14 cellular contexts compared by ENCODE assay signal in genomic region chr2:111185496-111186022, GRCh38.
A peak's percentile ranks its signal among the peaks of the same experiment; 100 is the strongest.
DNase-seq lines count a peak whose midpoint lies in the region; ATAC-seq and TF ChIP-seq lines count a peak whose summit lies in the region.
"Had no signal": no experiment of that assay in that cellular context is flagged by ENCODE, and none has a peak within 500 bp of the region (broad histone marks: within the 10 kb centered on the region; RNA-seq: fewer than 3 reads in every experiment).

No MANE protein-coding gene starts in this region.

- CTCF ChIA-PET in activated CD4-positive, alpha-beta T cell treated with anti-CD3 and anti-CD28 coated beads for 36 hours (lab: Charles Lee), result interaction anchor here (0.7 to 1.7 kb wide), 3 partner anchors 10 to 139 kb away, joined by 3 to 4 read pairs (median 4); no protein-coding TSS in a partner anchor

- no peaks in the 10 kb centered on the region for H3K9me3 Mint-ChIP-seq in activated T-cell treated with anti-CD3 and anti-CD28 coated beads, Interleukin-2, amount 50 U/mL, for 24 hours
- no peaks in the 10 kb centered on the region for H3K9me3 Mint-ChIP-seq in activated CD4-positive, alpha-beta T cell treated with anti-CD3 and anti-CD28 coated beads for 36 hours (ENCODE audit: low read depth)
- H3K9me3 Mint-ChIP-seq: mesothelial cell of epicardium had no signal

- H3K4me3 ChIP-seq in adrenal gland, result no peak overlapping the region
- H3K4me3 ChIP-seq in liver (ENCODE audit: low read depth in 1 of 3, low read length in 3 of 3), result no peak overlapping the region
- H3K4me3 ChIP-seq in upper lobe of left lung, result no peak overlapping the region
- H3K4me3 ChIP-seq: sigmoid colon, tibial nerve had no signal

- ATAC-seq in upper lobe of left lung (ENCODE audit: low FRiP score in 2 of 2), result peak; percentile 63 to 86
- ATAC-seq in activated CD4-positive, alpha-beta T cell treated with anti-CD3 and anti-CD28 coated beads for 36 hours, result no peak

- H3K27me3 Mint-ChIP-seq in activated T-cell treated with anti-CD3 and anti-CD28 coated beads, Interleukin-2, amount 50 U/mL, for 24 hours, result peaks cover 16% of the 10 kb centered on the region
- H3K27me3 Mint-ChIP-seq in activated CD4-positive, alpha-beta T cell treated with anti-CD3 and anti-CD28 coated beads for 36 hours, result peaks cover 11% of the 10 kb centered on the region

- 51 to 60% (median 53%) methylated on average over 5 to 9 of the region's 9 CpGs for WGBS in adrenal gland, 4 donors
- 30% methylated on average over 9 of the region's 9 CpGs for WGBS in liver
- 45 to 70% methylated on average over 9 of the region's 9 CpGs for WGBS in upper lobe of left lung, 2 donors

- H3K36me3 Mint-ChIP-seq in activated T-cell treated with anti-CD3 and anti-CD28 coated beads, Interleukin-2, amount 50 U/mL, for 24 hours (ENCODE audit: low read depth), result no peaks in the 10 kb centered on the region
- no peaks in the 10 kb centered on the region for H3K36me3 Mint-ChIP-seq in activated CD4-positive, alpha-beta T cell treated with anti-CD3 and anti-CD28 coated beads for 36 hours (ENCODE audit: low read depth)
- H3K36me3 Mint-ChIP-seq: mesothelial cell of epicardium had no signal

- peak in 2 of 4 donors; percentile 85 to 95 for TF ChIP-seq EP300 in upper lobe of left lung (IDR thresholded peaks at IDR 0.05)

- H3K27ac ChIP-seq in adrenal gland (peak overlapping the region in 1 of 5 donors; percentile 30), liver (ENCODE audit: low read depth in 1 of 2, low read length in 2 of 2) (no peak overlapping the region), upper lobe of left lung (peak overlapping the region in 3 of 4 donors; percentile 27 to 72 (median 70))
- H3K27ac ChIP-seq: sigmoid colon, tibial nerve had no signal

- intact Hi-C loops in adrenal gland (cut with DNase I), result no loop called here
- intact Hi-C loops in activated CD4-positive, alpha-beta T cell treated with anti-CD3 and anti-CD28 coated beads for 36 hours (cut with DNase I, micrococcal nuclease), result no loop called here

- H3K4me1 ChIP-seq in adrenal gland (replicated peaks in 1 of 2) (no peaks in the 10 kb centered on the region), liver (ENCODE audit: control insufficient read depth in 4 of 4, insufficient read depth in 4 of 4, low read length in 3 of 4) (peaks cover 0 to 16% (median 7%) of the 10 kb centered on the region in 4 donors), upper lobe of left lung (peaks cover 0 to 18% (median 8%) of the 10 kb centered on the region in 4 donors)
- H3K4me1 ChIP-seq: sigmoid colon had no signal

- no peak overlapping the region for H3K9ac ChIP-seq in liver (ENCODE audit: low read depth in 1 of 2, low read length in 2 of 2)

- H3K27me3 ChIP-seq in adrenal gland (no peaks in the 10 kb centered on the region), liver (ENCODE audit: control insufficient read depth in 4 of 4, insufficient read depth in 4 of 4, low read length in 3 of 4) (no peaks in the 10 kb centered on the region), upper lobe of left lung (no peaks in the 10 kb centered on the region)
- H3K27me3 ChIP-seq: sigmoid colon, tibial nerve had no signal

- no peak overlapping the region for H3K27ac Mint-ChIP-seq in activated T-cell treated with anti-CD3 and anti-CD28 coated beads, Interleukin-2, amount 50 U/mL, for 24 hours
- H3K27ac Mint-ChIP-seq in activated CD4-positive, alpha-beta T cell treated with anti-CD3 and anti-CD28 coated beads for 36 hours, result no peak overlapping the region
- H3K27ac Mint-ChIP-seq: mesothelial cell of epicardium had no signal

- no peak for TF ChIP-seq POLR2A in adrenal gland (IDR thresholded peaks at IDR 0.05)
- no peak for TF ChIP-seq POLR2A in upper lobe of left lung (IDR thresholded peaks at IDR 0.05)

- peak; percentile 37 for DNase-seq in activated CD8-positive, alpha-beta memory T cell treated with anti-CD3 and anti-CD28 coated beads for 24 hours
- DNase-seq in activated CD8-positive, alpha-beta memory T cell treated with anti-CD3 and anti-CD28 coated beads, Interleukin-2, amount 50 U/mL, for 48 hours, result no peak
- DNase-seq in adrenal gland, result peak in 6 of 7 donors; percentile 49 to 72 (median 68)
- DNase-seq in upper lobe of left lung, result peak; percentile 82 to 85
- DNase-seq in activated T-cell treated with anti-CD3 and anti-CD28 coated beads, Interleukin-2, amount 50 U/mL, for 24 hours, result no peak
- DNase-seq in activated CD4-positive, alpha-beta T cell treated with anti-CD3 and anti-CD28 coated beads for 1 hour, result no peak
- no peak for DNase-seq in activated CD4-positive, alpha-beta T cell treated with anti-CD3 and anti-CD28 coated beads for 36 hours
- DNase-seq: amniotic stem cell, HCEC 1CT, NCI-H1694 treated with DMSO at 0.1 percent for 48 hours, sigmoid colon had no signal

- no peak overlapping the region for H3K4me3 Mint-ChIP-seq in activated T-cell treated with anti-CD3 and anti-CD28 coated beads, Interleukin-2, amount 50 U/mL, for 24 hours
- no peak overlapping the region for H3K4me3 Mint-ChIP-seq in activated CD4-positive, alpha-beta T cell treated with anti-CD3 and anti-CD28 coated beads for 36 hours
- H3K4me3 Mint-ChIP-seq: mesothelial cell of epicardium had no signal

- H3K36me3 ChIP-seq in adrenal gland (replicated peaks in 1 of 2), result no peaks in the 10 kb centered on the region
- no peaks in the 10 kb centered on the region for H3K36me3 ChIP-seq in liver (ENCODE audit: control insufficient read depth in 4 of 4, insufficient read depth in 3 of 4, low read depth in 1 of 4, low read length in 3 of 4)
- H3K36me3 ChIP-seq in upper lobe of left lung, result no peaks in the 10 kb centered on the region
- H3K36me3 ChIP-seq: sigmoid colon, tibial nerve had no signal

- TF ChIP-seq CTCF in adrenal gland (IDR thresholded peaks at IDR 0.05), result no peak
- no peak for TF ChIP-seq CTCF in liver (IDR thresholded peaks at IDR 0.05; ENCODE audit: low read depth, low read length, missing input control)
- TF ChIP-seq CTCF in upper lobe of left lung (IDR thresholded peaks at IDR 0.05), result no peak

- no peaks in the 10 kb centered on the region for H3K4me1 Mint-ChIP-seq in activated T-cell treated with anti-CD3 and anti-CD28 coated beads, Interleukin-2, amount 50 U/mL, for 24 hours (ENCODE audit: low read depth)
- H3K4me1 Mint-ChIP-seq in activated CD4-positive, alpha-beta T cell treated with anti-CD3 and anti-CD28 coated beads for 36 hours, result no peaks in the 10 kb centered on the region

- H3K9me3 ChIP-seq in adrenal gland (replicated peaks in 1 of 3), result no peaks in the 10 kb centered on the region
- no peaks in the 10 kb centered on the region for H3K9me3 ChIP-seq in liver (ENCODE audit: control insufficient read depth in 4 of 4, low read length in 3 of 4)
- no peaks in the 10 kb centered on the region for H3K9me3 ChIP-seq in upper lobe of left lung
- H3K9me3 ChIP-seq: sigmoid colon, tibial nerve had no signal

- POLR2A ChIA-PET in activated CD4-positive, alpha-beta T cell treated with anti-CD3 and anti-CD28 coated beads for 36 hours (lab: Charles Lee), result no interaction called here

- TF ChIP-seq RAD21 in liver (IDR thresholded peaks at IDR 0.05), result peak in 1 of 2 donors; percentile 2

TF ChIP-seq in liver, 16 proteins besides CTCF, POLR2A, EP300 and RAD21:
- TF ChIP-seq HNF4A (conservative IDR thresholded peaks at IDR 0.05) (peak; percentile 62 to 80), FOXA1 (IDR thresholded peaks at IDR 0.05) (no peak), SP1 (IDR thresholded peaks at IDR 0.05) (peak; percentile 71), NR2F2 (IDR thresholded peaks at IDR 0.05) (peak; percentile 74), MAX (IDR thresholded peaks at IDR 0.05) (no peak), RXRA (IDR thresholded peaks at IDR 0.05) (peak; percentile 72 to 80), YY1 (IDR thresholded peaks at IDR 0.05) (peak; percentile 18), HNF4G (IDR thresholded peaks at IDR 0.05) (peak; percentile 50), REST (IDR thresholded peaks at IDR 0.05) (no peak)
TF ChIP-seq in liver: peak in this region for 6.

Comparison
In these comparisons a context has a peak if more than half of its experiments do, and no peak if none do; other contexts are left out.
1. DNase-seq: peak in activated CD8-positive, alpha-beta memory T cell treated with anti-CD3 and anti-CD28 coated beads for 24 hours (single experiment), adrenal gland (6 of 7) and upper lobe of left lung (2 of 2); none in activated CD8-positive, alpha-beta memory T cell treated with anti-CD3 and anti-CD28 coated beads, Interleukin-2, amount 50 U/mL, for 48 hours (single experiment), activated T-cell treated with anti-CD3 and anti-CD28 coated beads, Interleukin-2, amount 50 U/mL, for 24 hours (single experiment), activated CD4-positive, alpha-beta T cell treated with anti-CD3 and anti-CD28 coated beads for 1 hour (single experiment) and activated CD4-positive, alpha-beta T cell treated with anti-CD3 and anti-CD28 coated beads for 36 hours (single experiment).
2. H3K27ac ChIP-seq: peak in upper lobe of left lung (3 of 4); none in liver (0 of 2).